ENCODE assay signal across 9 cellular contexts in genomic region chr1:241485554-241485992, GRCh38. TPM values are rescaled to one million over a fixed set of nuclear protein-coding genes. Genes with fewer than 3 reads are reported as not detected.
DNase-seq lines count a peak whose midpoint lies in the region; ATAC-seq and TF ChIP-seq lines count a peak whose summit lies in the region.
"Had no signal": no experiment of that assay in that cellular context is flagged by ENCODE, and none has a peak within 500 bp of the region (broad histone marks: within the 10 kb centered on the region; RNA-seq: fewer than 3 reads in every experiment).

No MANE protein-coding gene starts in this region.

- H3K36me3 ChIP-seq in OCI-LY3 (replicated peaks; ENCODE audit: low read depth, low read length): no peaks in the 10 kb centered on the region
- H3K36me3 ChIP-seq: SJSA1 had no signal

- H3K9me3 ChIP-seq in OCI-LY3 (ENCODE audit: insufficient read depth, low read length): no peaks in the 10 kb centered on the region
- H3K9me3 ChIP-seq: SJSA1 had no signal

- TF ChIP-seq CTCF in OCI-LY3 (IDR thresholded peaks at IDR 0.05; ENCODE audit: low read depth, low read length) (peak; percentile 86), foreskin keratinocyte (conservative IDR thresholded peaks at IDR 0.05) (peak; percentile 60)

- peak overlapping the region; percentile 51 for H3K4me2 ChIP-seq in OCI-LY3 (ENCODE audit: low read length)

- CTCF ChIA-PET in activated CD4-positive, alpha-beta T cell treated with anti-CD3 and anti-CD28 coated beads, Interleukin-2, amount 10 ng/mL, durations not matched to agents 7 days and 5 days (lab: Charles Lee): no interaction called here

- intact Hi-C loops in left ventricle myocardium superior (cut with micrococcal nuclease): no loop called here

- H3K79me2 ChIP-seq in OCI-LY3 (ENCODE audit: low read length): no peaks in the 10 kb centered on the region

- H3K9me3 Mint-ChIP-seq in activated CD4-positive, alpha-beta T cell treated with anti-CD3 and anti-CD28 coated beads, Interleukin-2, amount 10 ng/mL, durations not matched to agents 7 days and 5 days: no peaks in the 10 kb centered on the region

- peak overlapping the region; percentile 26 for H3K27ac ChIP-seq in OCI-LY3 (ENCODE audit: low read length)
- no peak overlapping the region for H3K27ac ChIP-seq in foreskin keratinocyte
- H3K27ac ChIP-seq: SJSA1 had no signal

- H3K4me3 Mint-ChIP-seq in activated CD4-positive, alpha-beta T cell treated with anti-CD3 and anti-CD28 coated beads, Interleukin-2, amount 10 ng/mL, durations not matched to agents 7 days and 5 days: no peak overlapping the region

- peak; percentile 63 for DNase-seq in DMS 273 (lab: John Stamatoyannopoulos, UW; ENCODE audit: unreplicated experiment)
- peak in 1 of 2 donors; percentile 18 for DNase-seq in foreskin keratinocyte
- no peak for DNase-seq in left ventricle myocardium superior
- no peak for DNase-seq in activated CD4-positive, alpha-beta T cell treated with anti-CD3 and anti-CD28 coated beads, Interleukin-2, amount 10 ng/mL, durations not matched to agents 7 days and 5 days
- DNase-seq in stimulated activated CD4-positive, alpha-beta T cell treated with anti-CD3 and anti-CD28 coated beads, Interleukin-2, amount 100 ng/mL, for 48 hours: no peak

- no peaks in the 10 kb centered on the region for H4K20me1 ChIP-seq in OCI-LY3 (ENCODE audit: insufficient read depth, low read length)

- H3K4me1 ChIP-seq in OCI-LY3 (ENCODE audit: low read length) (peaks cover 16% of the 10 kb centered on the region), foreskin keratinocyte (peaks cover 13% of the 10 kb centered on the region)

- H3K4me1 Mint-ChIP-seq in activated CD4-positive, alpha-beta T cell treated with anti-CD3 and anti-CD28 coated beads, Interleukin-2, amount 10 ng/mL, durations not matched to agents 7 days and 5 days: no peaks in the 10 kb centered on the region

- H3K27me3 Mint-ChIP-seq in activated CD4-positive, alpha-beta T cell treated with anti-CD3 and anti-CD28 coated beads, Interleukin-2, amount 10 ng/mL, durations not matched to agents 7 days and 5 days: no peaks in the 10 kb centered on the region

- ATAC-seq in GM19324 (IDR thresholded peaks at IDR 0.05; ENCODE audit: low FRiP score, unreplicated experiment): peak; percentile 66
- peak; percentile 41 for ATAC-seq in HG03108 (IDR thresholded peaks at IDR 0.05; ENCODE audit: unreplicated experiment)
- peak; percentile 44 for ATAC-seq in foreskin keratinocyte
- ATAC-seq in left ventricle myocardium superior: no peak

- H3K27me3 ChIP-seq in OCI-LY3 (ENCODE audit: low read depth, low read length) (no peaks in the 10 kb centered on the region), foreskin keratinocyte (no peaks in the 10 kb centered on the region)
- H3K27me3 ChIP-seq: SJSA1 had no signal

- no peak overlapping the region for H3K4me3 ChIP-seq in OCI-LY3 (ENCODE audit: low read length)
- H3K4me3 ChIP-seq: SJSA1 had no signal

- H3K36me3 Mint-ChIP-seq in activated CD4-positive, alpha-beta T cell treated with anti-CD3 and anti-CD28 coated beads, Interleukin-2, amount 10 ng/mL, durations not matched to agents 7 days and 5 days (ENCODE audit: low read depth): no peaks in the 10 kb centered on the region

- no peak overlapping the region for H3K9ac ChIP-seq in OCI-LY3 (ENCODE audit: low read length)

- H3K27ac Mint-ChIP-seq in activated CD4-positive, alpha-beta T cell treated with anti-CD3 and anti-CD28 coated beads, Interleukin-2, amount 10 ng/mL, durations not matched to agents 7 days and 5 days: no peak overlapping the region

- no peak overlapping the region for H2AFZ ChIP-seq in OCI-LY3 (ENCODE audit: low read depth, low read length)

- POLR2A ChIA-PET in activated CD4-positive, alpha-beta T cell treated with anti-CD3 and anti-CD28 coated beads, Interleukin-2, amount 10 ng/mL, durations not matched to agents 7 days and 5 days (lab: Charles Lee): interaction anchor here (0.7 kb wide), 1 partner anchor 873 kb away, joined by 3 read pairs; no protein-coding TSS in a partner anchor

RNA-seq across cellular contexts. Expression of gene FH, which starts 34.0 kb away (rescaled TPM):
- total RNA-seq in foreskin keratinocyte (126 and 141 TPM in 2 replicates), left ventricle myocardium superior (242 TPM)
- polyA plus RNA-seq in foreskin keratinocyte: 95.9 and 117 TPM in 2 replicates
- total RNA-seq in activated CD4-positive, alpha-beta T cell treated with anti-CD3 and anti-CD28 coated beads, Interleukin-2, amount 10 ng/mL, durations not matched to agents 7 days and 5 days: 10 to 100 TPM; 63.9 to 66.3 TPM

RNA-seq across cellular contexts. Expression of gene KMO, which starts 46.6 kb away (rescaled TPM):
- 0.07 and 0.27 TPM in 2 replicates for total RNA-seq in foreskin keratinocyte
- 0.09 and 0.26 TPM in 2 replicates for polyA plus RNA-seq in foreskin keratinocyte
- total RNA-seq in left ventricle myocardium superior: 0.22 TPM
- under 1 TPM in 1 of 2 experiments, not detected in 1; 0.12 TPM for total RNA-seq in activated CD4-positive, alpha-beta T cell treated with anti-CD3 and anti-CD28 coated beads, Interleukin-2, amount 10 ng/mL, durations not matched to agents 7 days and 5 days
